Comparison of ENCODE assay signal across 8 cellular contexts in genomic region chr1:12615916-12616708, GRCh38. TPM values are rescaled to one million over a fixed set of nuclear protein-coding genes. Genes with fewer than 3 reads are reported as not detected.
DNase-seq lines count a peak whose midpoint lies in the region; ATAC-seq, FAIRE-seq and TF ChIP-seq lines count a peak whose summit lies in the region.

No MANE protein-coding gene starts in this region.

- no peak for ATAC-seq in stimulated activated naive B cell treated with anti-CD40 and anti-IgM and Interleukin-4, amounts not matched to agents 10 μg/mL and 1 μg/mL and 100 μg/mL, for 72 hours (replicated peaks)
- no peak for ATAC-seq in GM21576 (IDR thresholded peaks at IDR 0.05; ENCODE audit: unreplicated experiment)

- peak overlapping the region; percentile 97 to 98 for H3K4me3 Mint-ChIP-seq in stimulated activated naive B cell treated with anti-CD40 and anti-IgM and Interleukin-4, amounts not matched to agents 10 μg/mL and 1 μg/mL and 100 μg/mL, for 72 hours

- TF ChIP-seq POLR2A in GM12892 (IDR thresholded peaks at IDR 0.05; ENCODE audit: low read depth, low read length), result no peak

- peak overlapping the region; percentile 98 for H3K27ac Mint-ChIP-seq in stimulated activated naive B cell treated with anti-CD40 and anti-IgM and Interleukin-4, amounts not matched to agents 10 μg/mL and 1 μg/mL and 100 μg/mL, for 72 hours

- no peak for FAIRE-seq in GM12892 (lab: Jason Lieb, UNC)

- H3K36me3 Mint-ChIP-seq in stimulated activated naive B cell treated with anti-CD40 and anti-IgM and Interleukin-4, amounts not matched to agents 10 μg/mL and 1 μg/mL and 100 μg/mL, for 72 hours, result peaks cover 50 to 59% of the 10 kb centered on the region in 2 donors

- H3K27ac ChIP-seq in layer of hippocampus (ENCODE audit: low read depth, low read length), result peak overlapping the region; percentile 88

- DNase-seq in ELR (ENCODE audit: low read depth) (peak; percentile 64), NCI-H146 (lab: John Stamatoyannopoulos, UW) (peak; percentile 2), cardiac fibroblast (ENCODE audit: low read depth in 2 of 2) (peak; percentile 42 to 55), foreskin melanocyte (no peak), GM12892 (ENCODE audit: insufficient read length) (no peak)
- no peak for DNase-seq in stimulated activated naive B cell treated with anti-CD40 and anti-IgM and Interleukin-4, amounts not matched to agents 10 μg/mL and 1 μg/mL and 100 μg/mL, for 72 hours

- peak overlapping the region; percentile 70 to 78 for H3K4me3 ChIP-seq in cardiac fibroblast (replicated peaks in 1 of 2; ENCODE audit: low read depth in 2 of 2, low read length in 2 of 2)

- H3K27me3 Mint-ChIP-seq in stimulated activated naive B cell treated with anti-CD40 and anti-IgM and Interleukin-4, amounts not matched to agents 10 μg/mL and 1 μg/mL and 100 μg/mL, for 72 hours, result peaks cover 4 to 11% of the 10 kb centered on the region in 2 donors

- TF ChIP-seq CTCF in cardiac fibroblast (IDR thresholded peaks at IDR 0.05; ENCODE audit: low read depth, low read length), result no peak

- no peaks in the 10 kb centered on the region for H3K9me3 Mint-ChIP-seq in stimulated activated naive B cell treated with anti-CD40 and anti-IgM and Interleukin-4, amounts not matched to agents 10 μg/mL and 1 μg/mL and 100 μg/mL, for 72 hours

- H3K27me3 ChIP-seq in layer of hippocampus (ENCODE audit: control insufficient read depth, insufficient read depth, low read length), result peaks cover 6% of the 10 kb centered on the region

- H3K4me1 Mint-ChIP-seq in stimulated activated naive B cell treated with anti-CD40 and anti-IgM and Interleukin-4, amounts not matched to agents 10 μg/mL and 1 μg/mL and 100 μg/mL, for 72 hours, result peaks cover 46 to 79% of the 10 kb centered on the region in 2 donors

RNA-seq across cellular contexts. Expression of gene DHRS3, which starts 1.9 kb away (rescaled TPM):
- polyA plus RNA-seq in GM12892 (2012; ENCODE audit: missing spikeins), result 0.64 TPM

RNA-seq across cellular contexts. Expression of gene AADACL4, which starts 27.8 kb away (rescaled TPM):
- polyA plus RNA-seq in GM12892 (2012; ENCODE audit: missing spikeins), result not detected

Comparison
In these comparisons a context has a peak if more than half of its experiments do, and no peak if none do; other contexts are left out.
1. DNase-seq: peak in ELR (single experiment), NCI-H146 (single experiment) and cardiac fibroblast (2 of 2); none in stimulated activated naive B cell treated with anti-CD40 and anti-IgM and Interleukin-4, amounts not matched to agents 10 μg/mL and 1 μg/mL and 100 μg/mL, for 72 hours (single experiment), foreskin melanocyte (single experiment) and GM12892 (single experiment).